Comparison of ENCODE assay signal across 7 cellular contexts in genomic region chr12:122484385-122484784, GRCh38. TPM values are rescaled to one million over a fixed set of nuclear protein-coding genes. Genes with fewer than 3 reads are reported as not detected.
DNase-seq lines count a peak whose midpoint lies in the region; ATAC-seq, FAIRE-seq and TF ChIP-seq lines count a peak whose summit lies in the region.
"Not testable (repeated sequence)": the region's sequence is repeated elsewhere in the genome, so short reads cannot be mapped to it uniquely, and the experiment has no call there.

No MANE protein-coding gene starts in this region.

- in situ Hi-C loops in HepG2 (cut with HindIII; ENCODE audit: extremely low pct_ligation_motif_present, low pct_unique_long_range_greater_than_20kb) = not testable (repeated sequence)

- not testable (repeated sequence) for H3K4me1 Mint-ChIP-seq in CD4-positive, alpha-beta T cell (ENCODE audit: low read depth); T-helper 1 cell treated with Interleukin-12 subunit alpha and Interleukin-12 subunit beta and Interleukin-4 antibody, amounts not matched to agents 30 μg/mL and 1 μg/mL, for 36 hours (ENCODE audit: low read depth); activated naive CD4-positive, alpha-beta T cell treated with anti-CD3 and anti-CD28 coated beads, Interleukin-2, amount 10 ng/mL, durations not matched to agents 7 days and 5 days; central memory CD8-positive, alpha-beta T cell; type B pancreatic cell (ENCODE audit: unreplicated experiment)
- H3K4me1 Mint-ChIP-seq in activated CD8-positive, alpha-beta T cell treated with anti-CD3 and anti-CD28 coated beads for 36 hours (ENCODE audit: low read depth) = peaks cover 16% of the 10 kb centered on the region

- peaks cover 90% of the 10 kb centered on the region for H3K36me3 Mint-ChIP-seq in CD4-positive, alpha-beta T cell (ENCODE audit: low read depth)
- peaks cover 40% of the 10 kb centered on the region for H3K36me3 Mint-ChIP-seq in T-helper 1 cell treated with Interleukin-12 subunit alpha and Interleukin-12 subunit beta and Interleukin-4 antibody, amounts not matched to agents 30 μg/mL and 1 μg/mL, for 36 hours (ENCODE audit: low read depth)
- H3K36me3 Mint-ChIP-seq in activated CD8-positive, alpha-beta T cell treated with anti-CD3 and anti-CD28 coated beads for 36 hours (ENCODE audit: low read depth) = peaks cover 56% of the 10 kb centered on the region
- peaks cover 59% of the 10 kb centered on the region for H3K36me3 Mint-ChIP-seq in activated naive CD4-positive, alpha-beta T cell treated with anti-CD3 and anti-CD28 coated beads, Interleukin-2, amount 10 ng/mL, durations not matched to agents 7 days and 5 days
- H3K36me3 Mint-ChIP-seq in central memory CD8-positive, alpha-beta T cell (ENCODE audit: insufficient read depth) = peaks cover 77% of the 10 kb centered on the region
- peaks cover 38% of the 10 kb centered on the region for H3K36me3 Mint-ChIP-seq in type B pancreatic cell

- not testable (repeated sequence) for H3K9ac ChIP-seq in HepG2 (ENCODE audit: insufficient read depth, low read depth, low read length)

- CTCF ChIA-PET in CD4-positive, alpha-beta T cell (lab: Charles Lee) = interaction anchor here (1.0 kb wide), 1 partner anchor 13 kb away, joined by 3 read pairs; no protein-coding TSS in a partner anchor
- CTCF ChIA-PET in activated CD8-positive, alpha-beta T cell treated with anti-CD3 and anti-CD28 coated beads for 36 hours (lab: Charles Lee) = interaction anchor here (1.4 to 1.9 kb wide), 2 partner anchors 13 to 129 kb away, joined by 3 to 7 read pairs; no protein-coding TSS in a partner anchor
- CTCF ChIA-PET in activated naive CD4-positive, alpha-beta T cell treated with anti-CD3 and anti-CD28 coated beads, Interleukin-2, amount 10 ng/mL, durations not matched to agents 7 days and 5 days (lab: Charles Lee) = interaction anchor here (0.9 to 3.0 kb wide), 5 partner anchors 11 to 85 kb away, joined by 3 to 9 read pairs (median 4); partner anchors contain the start of gene ZCCHC8
- CTCF ChIA-PET in HepG2 (lab: Yijun Ruan, JAX; ENCODE audit: low intra/inter-chr PET ratio, low total read pairs) = not testable (repeated sequence)

- not testable (repeated sequence) for H3K4me3 Mint-ChIP-seq in CD4-positive, alpha-beta T cell; T-helper 1 cell treated with Interleukin-12 subunit alpha and Interleukin-12 subunit beta and Interleukin-4 antibody, amounts not matched to agents 30 μg/mL and 1 μg/mL, for 36 hours; activated CD8-positive, alpha-beta T cell treated with anti-CD3 and anti-CD28 coated beads for 36 hours; activated naive CD4-positive, alpha-beta T cell treated with anti-CD3 and anti-CD28 coated beads, Interleukin-2, amount 10 ng/mL, durations not matched to agents 7 days and 5 days; central memory CD8-positive, alpha-beta T cell; type B pancreatic cell

- H3K9me3 Mint-ChIP-seq in CD4-positive, alpha-beta T cell; T-helper 1 cell treated with Interleukin-12 subunit alpha and Interleukin-12 subunit beta and Interleukin-4 antibody, amounts not matched to agents 30 μg/mL and 1 μg/mL, for 36 hours; activated CD8-positive, alpha-beta T cell treated with anti-CD3 and anti-CD28 coated beads for 36 hours; activated naive CD4-positive, alpha-beta T cell treated with anti-CD3 and anti-CD28 coated beads, Interleukin-2, amount 10 ng/mL, durations not matched to agents 7 days and 5 days; central memory CD8-positive, alpha-beta T cell; type B pancreatic cell: not testable (repeated sequence)

- not testable (repeated sequence) for DNase-seq in CD4-positive, alpha-beta T cell; activated CD8-positive, alpha-beta T cell treated with anti-CD3 and anti-CD28 coated beads for 36 hours; activated naive CD4-positive, alpha-beta T cell treated with anti-CD3 and anti-CD28 coated beads, Interleukin-2, amount 10 ng/mL, durations not matched to agents 7 days and 5 days; central memory CD8-positive, alpha-beta T cell (ENCODE audit: low spot score in 2 of 2); HepG2 (ENCODE audit: low spot score)
- DNase-seq in type B pancreatic cell (ENCODE audit: extremely low spot score, unreplicated experiment) = peak; percentile 6

- peak overlapping the region; percentile 2 for H3K27ac Mint-ChIP-seq in CD4-positive, alpha-beta T cell
- peak overlapping the region; percentile 8 for H3K27ac Mint-ChIP-seq in T-helper 1 cell treated with Interleukin-12 subunit alpha and Interleukin-12 subunit beta and Interleukin-4 antibody, amounts not matched to agents 30 μg/mL and 1 μg/mL, for 36 hours
- peak overlapping the region; percentile 1 for H3K27ac Mint-ChIP-seq in activated CD8-positive, alpha-beta T cell treated with anti-CD3 and anti-CD28 coated beads for 36 hours
- peak overlapping the region; percentile 17 for H3K27ac Mint-ChIP-seq in activated naive CD4-positive, alpha-beta T cell treated with anti-CD3 and anti-CD28 coated beads, Interleukin-2, amount 10 ng/mL, durations not matched to agents 7 days and 5 days
- peak overlapping the region; percentile 48 for H3K27ac Mint-ChIP-seq in central memory CD8-positive, alpha-beta T cell (ENCODE audit: low read depth)
- H3K27ac Mint-ChIP-seq in type B pancreatic cell = not testable (repeated sequence)

- not testable (repeated sequence) for H3K27me3 Mint-ChIP-seq in CD4-positive, alpha-beta T cell; T-helper 1 cell treated with Interleukin-12 subunit alpha and Interleukin-12 subunit beta and Interleukin-4 antibody, amounts not matched to agents 30 μg/mL and 1 μg/mL, for 36 hours (ENCODE audit: low read depth); activated CD8-positive, alpha-beta T cell treated with anti-CD3 and anti-CD28 coated beads for 36 hours; activated naive CD4-positive, alpha-beta T cell treated with anti-CD3 and anti-CD28 coated beads, Interleukin-2, amount 10 ng/mL, durations not matched to agents 7 days and 5 days; central memory CD8-positive, alpha-beta T cell; type B pancreatic cell

- TF ChIP-seq CTCF in CD4-positive, alpha-beta T cell (IDR thresholded peaks at IDR 0.05); activated CD8-positive, alpha-beta T cell treated with anti-CD3 and anti-CD28 coated beads for 36 hours (IDR thresholded peaks at IDR 0.05); HepG2 (CRISPR knock-in tag; IDR thresholded peaks at IDR 0.05); type B pancreatic cell (conservative IDR thresholded peaks at IDR 0.05): not testable (repeated sequence)

- TF ChIP-seq EP300 in HepG2 (IDR thresholded peaks at IDR 0.05; ENCODE audit: low read depth in 2 of 2, low read length in 2 of 2); HepG2 (CRISPR knock-in tag; IDR thresholded peaks at IDR 0.05; ENCODE audit: borderline replicate concordance): not testable (repeated sequence)

- not testable (repeated sequence) for H4K20me1 ChIP-seq in HepG2 (ENCODE audit: insufficient read depth, low read length)

- peaks cover 51% of the 10 kb centered on the region for H3K4me1 ChIP-seq in HepG2 (ENCODE audit: insufficient read depth, low read length)

- H3K36me3 ChIP-seq in HepG2 (replicated peaks in 1 of 2; ENCODE audit: control insufficient read depth in 1 of 2, insufficient read depth in 2 of 2, low read length in 2 of 2) = peaks cover 9 to 58% of the 10 kb centered on the region in 2 experiments

- not testable (repeated sequence) for H3K79me2 ChIP-seq in HepG2 (ENCODE audit: insufficient read depth, low read length)

- H3K4me2 ChIP-seq in HepG2 (ENCODE audit: low read depth, low read length) = not testable (repeated sequence)

- not testable (repeated sequence) for H3K4me3 ChIP-seq in HepG2 (replicated peaks in 1 of 3; ENCODE audit: insufficient read depth in 1 of 3, low read depth in 2 of 3, low read length in 3 of 3)

- TF ChIP-seq POLR2A in HepG2 (IDR thresholded peaks at IDR 0.05; ENCODE audit: insufficient read depth in 1 of 2, low read depth in 2 of 2, low read length in 2 of 2) = not testable (repeated sequence)

- not testable (repeated sequence) for ATAC-seq in CD4-positive, alpha-beta T cell (ENCODE audit: poor library complexity); activated CD8-positive, alpha-beta T cell treated with anti-CD3 and anti-CD28 coated beads for 36 hours; central memory CD8-positive, alpha-beta T cell (replicated peaks; ENCODE audit: extremely low read depth, poor library complexity, severe bottlenecking); HepG2

- H3K9me3 ChIP-seq in CD4-positive, alpha-beta T cell (ENCODE audit: control insufficient read depth, low read length); HepG2 (ENCODE audit: low read length): not testable (repeated sequence)

- TF ChIP-seq RAD21 in HepG2 (CRISPR knock-in tag; IDR thresholded peaks at IDR 0.05) = not testable (repeated sequence)

- FAIRE-seq in HepG2 (lab: Jason Lieb, UNC) = not testable (repeated sequence)

- POLR2A ChIA-PET in CD4-positive, alpha-beta T cell (lab: Charles Lee) = interaction anchor here (0.9 kb wide), 1 partner anchor 30 kb away, joined by 3 read pairs; no protein-coding TSS in a partner anchor
- POLR2A ChIA-PET in activated CD8-positive, alpha-beta T cell treated with anti-CD3 and anti-CD28 coated beads for 36 hours (lab: Charles Lee) = interaction anchor here (0.9 kb wide), 1 partner anchor 49 kb away, joined by 3 read pairs; no protein-coding TSS in a partner anchor
- POLR2A ChIA-PET in HepG2 (lab: Yijun Ruan, JAX) = interaction anchor here (1.2 to 1.3 kb wide), 2 partner anchors 16 to 85 kb away, joined by 3 to 4 read pairs; partner anchors contain the start of gene ZCCHC8

- BruUV-seq in HepG2 (replicated peaks; lab: Mats Ljungman, UMichigan) = not testable (repeated sequence)

- 100% methylated on average over 1 of the region's 1 CpG for WGBS in HepG2 (ENCODE audit: low lambda C conversion rate)

- H3K27ac ChIP-seq in CD4-positive, alpha-beta T cell (ENCODE audit: low read depth, low read length); HepG2 (ENCODE audit: extremely low read length, insufficient read depth, low read length): not testable (repeated sequence)

- intact Hi-C loops in CD4-positive, alpha-beta T cell (cut with DNase I, micrococcal nuclease); activated CD8-positive, alpha-beta T cell treated with anti-CD3 and anti-CD28 coated beads for 36 hours (cut with micrococcal nuclease); HepG2 (cut with micrococcal nuclease; ENCODE audit: unreplicated experiment): not testable (repeated sequence)

- not testable (repeated sequence) for H2AFZ ChIP-seq in HepG2 (ENCODE audit: low read length)

- H3K27me3 ChIP-seq in CD4-positive, alpha-beta T cell (ENCODE audit: control insufficient read depth, insufficient read depth, low read length); HepG2 (ENCODE audit: control insufficient read depth in 1 of 2, insufficient read depth in 2 of 2, low read length in 2 of 2): not testable (repeated sequence)

RNA-seq across cellular contexts. Expression of gene ZCCHC8, which starts 16.3 kb away (rescaled TPM):
- total RNA-seq in CD4-positive, alpha-beta T cell = 10 to 100 TPM; 49.4 to 54.8 TPM
- 10 to 100 TPM; 28.0 to 28.5 TPM for total RNA-seq in activated CD8-positive, alpha-beta T cell treated with anti-CD3 and anti-CD28 coated beads for 36 hours
- total RNA-seq in HepG2 (2016; rRNA removed; fragmentation: Illumina TruSeq; extraction: Trizol) (14.2 and 20.9 TPM in 2 replicates), type B pancreatic cell (ENCODE audit: low replicate concordance) (27.2 and 30.4 TPM in 2 replicates)
- total RNA-seq in HepG2 (2016; cell fraction: cytosol; rRNA removed; fragmentation: Illumina TruSeq; extraction: Trizol; ENCODE audit: low read depth) = 4.6 and 5.1 TPM in 2 replicates
- 14.0 and 22.1 TPM in 2 replicates for total RNA-seq in HepG2 (2016; cell fraction: insoluble cytoplasmic fraction; rRNA removed; fragmentation: Illumina TruSeq; extraction: Trizol)
- 7.2 and 7.6 TPM in 2 replicates for total RNA-seq in HepG2 (2016; cell fraction: membrane; rRNA removed; fragmentation: Illumina TruSeq; extraction: Trizol)
- 30.3 and 32.1 TPM in 2 replicates for total RNA-seq in HepG2 (2016; cell fraction: nucleus; rRNA removed; fragmentation: Illumina TruSeq; extraction: Trizol)
- polyA plus RNA-seq in HepG2 (2011; rRNA removed) = 18.6 and 20.5 TPM in 2 replicates
- 9.6 and 13.2 TPM in 2 replicates for polyA plus RNA-seq in HepG2 (2011; cell fraction: cytosol; rRNA removed)
- 37.9 and 40.8 TPM in 2 replicates for polyA plus RNA-seq in HepG2 (2011; cell fraction: nucleus; rRNA removed)
- polyA plus RNA-seq in HepG2 (2012) = 20.5 and 20.8 TPM in 2 replicates
- polyA plus RNA-seq in HepG2 (2016; cell fraction: cytosol; fragmentation: Illumina TruSeq; extraction: Trizol; ENCODE audit: low read depth) = 1.9 and 2.0 TPM in 2 replicates
- polyA plus RNA-seq in HepG2 (2016; cell fraction: insoluble cytoplasmic fraction; fragmentation: Illumina TruSeq; extraction: Trizol; ENCODE audit: low read depth) = 15.5 and 16.5 TPM in 2 replicates
- 3.5 and 4.0 TPM in 2 replicates for polyA plus RNA-seq in HepG2 (2016; cell fraction: membrane; fragmentation: Illumina TruSeq; extraction: Trizol; ENCODE audit: low read depth)
- 75.5 and 80.1 TPM in 2 replicates for polyA plus RNA-seq in HepG2 (2016; cell fraction: nucleus; fragmentation: Illumina TruSeq; extraction: Trizol; ENCODE audit: insufficient read depth, low read depth)
- polyA minus RNA-seq in HepG2 (2011; rRNA and poly(A)+ RNA removed; ENCODE audit: low replicate concordance) = 9.4 and 18.6 TPM in 2 replicates
- polyA minus RNA-seq in HepG2 (2011; cell fraction: cytosol; rRNA and poly(A)+ RNA removed) = 8.1 and 11.2 TPM in 2 replicates
- polyA minus RNA-seq in HepG2 (2011; cell fraction: nucleus; rRNA and poly(A)+ RNA removed) = 40.6 and 42.0 TPM in 2 replicates

RNA-seq across cellular contexts. Expression of gene RSRC2, which starts 42.4 kb away (rescaled TPM):
- total RNA-seq in CD4-positive, alpha-beta T cell = 100 to 1,000 TPM; 339 to 341 TPM
- 100 to 1,000 TPM; 108 to 116 TPM for total RNA-seq in activated CD8-positive, alpha-beta T cell treated with anti-CD3 and anti-CD28 coated beads for 36 hours
- total RNA-seq in HepG2 (2016; rRNA removed; fragmentation: Illumina TruSeq; extraction: Trizol) = 77.8 and 85.8 TPM in 2 replicates
- 18.9 and 21.1 TPM in 2 replicates for total RNA-seq in HepG2 (2016; cell fraction: cytosol; rRNA removed; fragmentation: Illumina TruSeq; extraction: Trizol; ENCODE audit: low read depth)
- 79.4 and 84.5 TPM in 2 replicates for total RNA-seq in HepG2 (2016; cell fraction: insoluble cytoplasmic fraction; rRNA removed; fragmentation: Illumina TruSeq; extraction: Trizol)
- total RNA-seq in HepG2 (2016; cell fraction: membrane; rRNA removed; fragmentation: Illumina TruSeq; extraction: Trizol) = 32.8 and 33.2 TPM in 2 replicates
- total RNA-seq in HepG2 (2016; cell fraction: nucleus; rRNA removed; fragmentation: Illumina TruSeq; extraction: Trizol) = 97.0 and 103 TPM in 2 replicates
- 27.6 and 31.4 TPM in 2 replicates for polyA plus RNA-seq in HepG2 (2011; rRNA removed)
- polyA plus RNA-seq in HepG2 (2011; cell fraction: cytosol; rRNA removed) = 7.5 and 10.3 TPM in 2 replicates
- 42.2 and 43.3 TPM in 2 replicates for polyA plus RNA-seq in HepG2 (2011; cell fraction: nucleus; rRNA removed)
- 50.4 and 65.0 TPM in 2 replicates for polyA plus RNA-seq in HepG2 (2012)
- polyA plus RNA-seq in HepG2 (2016; cell fraction: cytosol; fragmentation: Illumina TruSeq; extraction: Trizol; ENCODE audit: low read depth) = 8.9 and 9.0 TPM in 2 replicates
- polyA plus RNA-seq in HepG2 (2016; cell fraction: insoluble cytoplasmic fraction; fragmentation: Illumina TruSeq; extraction: Trizol; ENCODE audit: low read depth) = 98.3 and 98.6 TPM in 2 replicates
- polyA plus RNA-seq in HepG2 (2016; cell fraction: membrane; fragmentation: Illumina TruSeq; extraction: Trizol; ENCODE audit: low read depth) = 14.1 and 18.0 TPM in 2 replicates
- 156 and 164 TPM in 2 replicates for polyA plus RNA-seq in HepG2 (2016; cell fraction: nucleus; fragmentation: Illumina TruSeq; extraction: Trizol; ENCODE audit: insufficient read depth, low read depth)
- polyA minus RNA-seq in HepG2 (2011; rRNA and poly(A)+ RNA removed; ENCODE audit: low replicate concordance) = 17.3 and 23.5 TPM in 2 replicates
- polyA minus RNA-seq in HepG2 (2011; cell fraction: cytosol; rRNA and poly(A)+ RNA removed) = 8.3 and 11.6 TPM in 2 replicates
- 155 and 166 TPM in 2 replicates for polyA minus RNA-seq in HepG2 (2011; cell fraction: nucleus; rRNA and poly(A)+ RNA removed)
- total RNA-seq in type B pancreatic cell (ENCODE audit: low replicate concordance) = 78.0 and 100.0 TPM in 2 replicates

RNA-seq across cellular contexts. Expression of gene KNTC1, which starts 42.7 kb away (rescaled TPM):
- total RNA-seq in CD4-positive, alpha-beta T cell = 10 to 100 TPM; 23.3 to 23.8 TPM
- total RNA-seq in activated CD8-positive, alpha-beta T cell treated with anti-CD3 and anti-CD28 coated beads for 36 hours = 100 to 1,000 TPM; 128 to 129 TPM
- total RNA-seq in HepG2 (2016; rRNA removed; fragmentation: Illumina TruSeq; extraction: Trizol) = 49.2 and 57.6 TPM in 2 replicates
- 18.2 and 22.7 TPM in 2 replicates for total RNA-seq in HepG2 (2016; cell fraction: cytosol; rRNA removed; fragmentation: Illumina TruSeq; extraction: Trizol; ENCODE audit: low read depth)
- total RNA-seq in HepG2 (2016; cell fraction: insoluble cytoplasmic fraction; rRNA removed; fragmentation: Illumina TruSeq; extraction: Trizol) = 49.4 and 57.3 TPM in 2 replicates
- total RNA-seq in HepG2 (2016; cell fraction: membrane; rRNA removed; fragmentation: Illumina TruSeq; extraction: Trizol) = 16.5 and 21.3 TPM in 2 replicates
- 108 and 118 TPM in 2 replicates for total RNA-seq in HepG2 (2016; cell fraction: nucleus; rRNA removed; fragmentation: Illumina TruSeq; extraction: Trizol)
- 26.9 and 45.1 TPM in 2 replicates for polyA plus RNA-seq in HepG2 (2011; rRNA removed)
- 6.0 and 6.6 TPM in 2 replicates for polyA plus RNA-seq in HepG2 (2011; cell fraction: cytosol; rRNA removed)
- polyA plus RNA-seq in HepG2 (2011; cell fraction: nucleus; rRNA removed) = 56.6 and 86.5 TPM in 2 replicates
- 23.2 and 23.7 TPM in 2 replicates for polyA plus RNA-seq in HepG2 (2012)
- 2.0 and 2.9 TPM in 2 replicates for polyA plus RNA-seq in HepG2 (2016; cell fraction: cytosol; fragmentation: Illumina TruSeq; extraction: Trizol; ENCODE audit: low read depth)
- 27.6 and 27.7 TPM in 2 replicates for polyA plus RNA-seq in HepG2 (2016; cell fraction: insoluble cytoplasmic fraction; fragmentation: Illumina TruSeq; extraction: Trizol; ENCODE audit: low read depth)
- 3.5 and 4.7 TPM in 2 replicates for polyA plus RNA-seq in HepG2 (2016; cell fraction: membrane; fragmentation: Illumina TruSeq; extraction: Trizol; ENCODE audit: low read depth)
- polyA plus RNA-seq in HepG2 (2016; cell fraction: nucleus; fragmentation: Illumina TruSeq; extraction: Trizol; ENCODE audit: insufficient read depth, low read depth) = 208 and 213 TPM in 2 replicates
- 21.3 and 75.8 TPM in 2 replicates for polyA minus RNA-seq in HepG2 (2011; rRNA and poly(A)+ RNA removed; ENCODE audit: low replicate concordance)
- polyA minus RNA-seq in HepG2 (2011; cell fraction: cytosol; rRNA and poly(A)+ RNA removed) = 10.1 and 13.4 TPM in 2 replicates
- polyA minus RNA-seq in HepG2 (2011; cell fraction: nucleus; rRNA and poly(A)+ RNA removed) = 88.6 and 117 TPM in 2 replicates
- total RNA-seq in type B pancreatic cell (ENCODE audit: low replicate concordance) = 31.6 and 74.8 TPM in 2 replicates
